In the genomic region with DNA sequence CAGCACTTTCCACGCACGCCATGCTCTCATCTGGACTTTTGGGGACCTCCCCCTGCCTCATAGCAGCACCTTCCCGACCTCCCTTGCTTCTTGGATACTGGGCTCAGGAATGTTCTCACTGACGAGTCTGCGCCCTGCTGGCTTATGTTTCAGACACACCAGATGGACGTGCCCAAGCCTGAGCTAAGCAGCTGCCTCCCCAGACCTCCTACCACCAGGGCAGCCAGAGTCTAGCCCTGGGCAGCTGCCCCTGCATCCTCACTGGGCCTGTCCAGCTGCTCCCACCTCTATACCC, we compare ENCODE assay signal across 17 cellular contexts. TPM values are rescaled to one million over a fixed set of nuclear protein-coding genes. Genes with fewer than 3 reads are reported as not detected.
DNase-seq lines count a peak whose midpoint lies in the region; ATAC-seq and TF ChIP-seq lines count a peak whose summit lies in the region.
"Had no signal": no experiment of that assay in that cellular context is flagged by ENCODE, and none has a peak within 500 bp of the region (broad histone marks: within the 10 kb centered on the region; RNA-seq: fewer than 3 reads in every experiment).

No MANE protein-coding gene starts in this region.

- intact Hi-C loops in posterior vena cava (cut with DNase I) = no loop called here
- intact Hi-C loops in activated CD4-positive, alpha-beta memory T cell treated with anti-CD3 and anti-CD28 coated beads for 36 hours (cut with micrococcal nuclease) = no loop called here

- no peaks in the 10 kb centered on the region for H3K4me1 Mint-ChIP-seq in chondrocyte (ENCODE audit: low read depth)
- H3K4me1 Mint-ChIP-seq in activated CD4-positive, alpha-beta memory T cell treated with anti-CD3 and anti-CD28 coated beads for 36 hours (ENCODE audit: low read depth) = peaks cover 4% of the 10 kb centered on the region

- peaks cover 4% of the 10 kb centered on the region for H3K36me3 Mint-ChIP-seq in chondrocyte (ENCODE audit: low read depth)
- peaks cover 8% of the 10 kb centered on the region for H3K36me3 Mint-ChIP-seq in activated CD4-positive, alpha-beta memory T cell treated with anti-CD3 and anti-CD28 coated beads for 36 hours

- POLR2A ChIA-PET in activated CD4-positive, alpha-beta memory T cell treated with anti-CD3 and anti-CD28 coated beads for 36 hours (lab: Charles Lee) = no interaction called here

- no peak overlapping the region for H3K27ac Mint-ChIP-seq in chondrocyte (ENCODE audit: unreplicated experiment)
- H3K27ac Mint-ChIP-seq in activated CD4-positive, alpha-beta memory T cell treated with anti-CD3 and anti-CD28 coated beads for 36 hours = no peak overlapping the region
- H3K27ac Mint-ChIP-seq: activated naive CD4-positive, alpha-beta T cell treated with anti-CD3 and anti-CD28 coated beads for 36 hours; nephron progenitor cell had no signal

- H3K4me3 Mint-ChIP-seq in chondrocyte (ENCODE audit: unreplicated experiment) = no peak overlapping the region
- no peak overlapping the region for H3K4me3 Mint-ChIP-seq in activated CD4-positive, alpha-beta memory T cell treated with anti-CD3 and anti-CD28 coated beads for 36 hours
- H3K4me3 Mint-ChIP-seq: activated naive CD4-positive, alpha-beta T cell treated with anti-CD3 and anti-CD28 coated beads for 36 hours; nephron progenitor cell had no signal

- CTCF ChIA-PET in activated CD4-positive, alpha-beta memory T cell treated with anti-CD3 and anti-CD28 coated beads for 36 hours (lab: Charles Lee) = no interaction called here

- no peaks in the 10 kb centered on the region for H3K27me3 Mint-ChIP-seq in chondrocyte (ENCODE audit: low read depth)
- no peaks in the 10 kb centered on the region for H3K27me3 Mint-ChIP-seq in activated CD4-positive, alpha-beta memory T cell treated with anti-CD3 and anti-CD28 coated beads for 36 hours

- DNase-seq in activated CD8-positive, alpha-beta memory T cell treated with anti-CD3 and anti-CD28 coated beads, Interleukin-2, amount 50 U/mL, for 4 hours = peak; percentile 4
- no peak for DNase-seq in activated CD8-positive, alpha-beta memory T cell treated with anti-CD3 and anti-CD28 coated beads for 24 hours
- DNase-seq in NCI-H2171 (lab: John Stamatoyannopoulos, UW) (peak; percentile 6), chondrocyte (ENCODE audit: low spot score) (peak; percentile 66), posterior vena cava (ENCODE audit: low spot score) (peak; percentile 54), cortex of kidney (lab: John Stamatoyannopoulos, UW) (no peak)
- DNase-seq in activated CD4-positive, alpha-beta memory T cell treated with anti-CD3 and anti-CD28 coated beads for 36 hours = no peak
- DNase-seq: activated CD8-positive, alpha-beta memory T cell treated with anti-CD3 and anti-CD28 coated beads, Interleukin-2, amount 50 U/mL, for 48 hours; activated naive CD4-positive, alpha-beta T cell treated with anti-CD3 and anti-CD28 coated beads for 36 hours; NCI-H1694; NCI-H226; nephron progenitor cell; NK-92 treated with Interleukin-12 subunit alpha and Interleukin-12 subunit beta, amount 100 ng/mL, for 24 hours had no signal

- no peaks in the 10 kb centered on the region for H3K9me3 Mint-ChIP-seq in chondrocyte (ENCODE audit: low read depth)
- H3K9me3 Mint-ChIP-seq in activated CD4-positive, alpha-beta memory T cell treated with anti-CD3 and anti-CD28 coated beads for 36 hours = no peaks in the 10 kb centered on the region
- H3K9me3 Mint-ChIP-seq: activated naive CD4-positive, alpha-beta T cell treated with anti-CD3 and anti-CD28 coated beads for 36 hours; nephron progenitor cell had no signal

- ATAC-seq in HG03095 (IDR thresholded peaks at IDR 0.05; ENCODE audit: unreplicated experiment) = no peak

- TF ChIP-seq CTCF in chondrocyte (IDR thresholded peaks at IDR 0.05) = no peak

RNA-seq across cellular contexts. Expression of a gene that starts 13.2 kb away (rescaled TPM):
- not detected in 3 replicates for total RNA-seq in chondrocyte
- total RNA-seq in posterior vena cava = 1 to 10 TPM in 1 of 2 donors, under 1 TPM in 1; 0.24 to 1.7 TPM
- 1 to 10 TPM; 7.7 to 9.1 TPM for total RNA-seq in activated CD4-positive, alpha-beta memory T cell treated with anti-CD3 and anti-CD28 coated beads for 36 hours
- total RNA-seq: A673, astrocyte, hepatocyte had no signal

RNA-seq across cellular contexts. Expression of a gene that starts 45.5 kb away (rescaled TPM):
- not detected in 3 replicates for total RNA-seq in chondrocyte
- total RNA-seq in posterior vena cava = under 1 TPM; 0.19 to 0.42 TPM
- under 1 TPM; 0.36 to 0.62 TPM for total RNA-seq in activated CD4-positive, alpha-beta memory T cell treated with anti-CD3 and anti-CD28 coated beads for 36 hours
- total RNA-seq: astrocyte, hepatocyte had no signal

Comparison
In these comparisons a context has a peak if more than half of its experiments do, and no peak if none do; other contexts are left out.
1. DNase-seq: peak in activated CD8-positive, alpha-beta memory T cell treated with anti-CD3 and anti-CD28 coated beads, Interleukin-2, amount 50 U/mL, for 4 hours (single experiment), NCI-H2171 (single experiment), chondrocyte (single experiment) and posterior vena cava (single experiment); none in activated CD8-positive, alpha-beta memory T cell treated with anti-CD3 and anti-CD28 coated beads for 24 hours (single experiment), cortex of kidney (single experiment) and activated CD4-positive, alpha-beta memory T cell treated with anti-CD3 and anti-CD28 coated beads for 36 hours (single experiment).